21 cellular contexts compared by ENCODE assay signal in genomic region chr11:95091663-95092062, GRCh38. TPM values are rescaled to one million over a fixed set of nuclear protein-coding genes. Genes with fewer than 3 reads are reported as not detected.
DNase-seq lines count a peak whose midpoint lies in the region; ATAC-seq and TF ChIP-seq lines count a peak whose summit lies in the region.
"Had no signal": no experiment of that assay in that cellular context is flagged by ENCODE, and none has a peak within 500 bp of the region (broad histone marks: within the 10 kb centered on the region; RNA-seq: fewer than 3 reads in every experiment).

No MANE protein-coding gene starts in this region.

- H3K27ac ChIP-seq in dorsolateral prefrontal cortex = peak overlapping the region in 52 of 59 donors; percentile 0 to 100 (median 98)
- H3K27ac ChIP-seq: KMS-11, WERI-Rb-1 had no signal

- H3K27me3 Mint-ChIP-seq in activated T-cell treated with anti-CD3 and anti-CD28 coated beads, Interleukin-2, amount 50 U/mL, for 24 hours = no peaks in the 10 kb centered on the region
- H3K27me3 Mint-ChIP-seq in T-cell = no peaks in the 10 kb centered on the region
- H3K27me3 Mint-ChIP-seq in stimulated activated naive CD8-positive, alpha-beta T cell treated with anti-CD3 and anti-CD28 coated beads, Interleukin-15, amount 100 ng/mL, for 72 hours = no peaks in the 10 kb centered on the region

- ATAC-seq in T-cell (replicated peaks in 1 of 4) = no peak
- no peak for ATAC-seq in stimulated activated naive CD8-positive, alpha-beta T cell treated with anti-CD3 and anti-CD28 coated beads, Interleukin-15, amount 100 ng/mL, for 72 hours
- ATAC-seq in GM18870 (IDR thresholded peaks at IDR 0.05; ENCODE audit: unreplicated experiment) = no peak

- CTCF ChIA-PET in T-cell (lab: Charles Lee) = interaction anchor here (0.7 to 6.6 kb wide), 4 partner anchors 16 to 118 kb away, joined by 3 to 73 read pairs (median 4); partner anchors contain the start of gene SRSF8 (in 1 of the 2)

- H3K27me3 ChIP-seq in dorsolateral prefrontal cortex = no peaks in the 10 kb centered on the region

- H3K9me3 Mint-ChIP-seq in activated T-cell treated with anti-CD3 and anti-CD28 coated beads, Interleukin-2, amount 50 U/mL, for 24 hours = no peaks in the 10 kb centered on the region
- H3K9me3 Mint-ChIP-seq in T-cell = no peaks in the 10 kb centered on the region
- no peaks in the 10 kb centered on the region for H3K9me3 Mint-ChIP-seq in stimulated activated naive CD8-positive, alpha-beta T cell treated with anti-CD3 and anti-CD28 coated beads, Interleukin-15, amount 100 ng/mL, for 72 hours

- intact Hi-C loops in dorsolateral prefrontal cortex (cut with DNase I) = loop anchor here in 1 of 2 donors (5.0 to 10.0 kb wide), 2 partner anchors 56 to 117 kb away; partner anchors contain the start of genes CWC15 and KDM4D

- peaks cover 71% of the 10 kb centered on the region for H3K4me1 Mint-ChIP-seq in activated T-cell treated with anti-CD3 and anti-CD28 coated beads, Interleukin-2, amount 50 U/mL, for 24 hours (ENCODE audit: low read depth)
- peaks cover 39 to 71% (median 50%) of the 10 kb centered on the region in 3 donors for H3K4me1 Mint-ChIP-seq in T-cell
- H3K4me1 Mint-ChIP-seq in stimulated activated naive CD8-positive, alpha-beta T cell treated with anti-CD3 and anti-CD28 coated beads, Interleukin-15, amount 100 ng/mL, for 72 hours = peaks cover 75% of the 10 kb centered on the region

- DNase-seq in activated T-cell treated with anti-CD3 and anti-CD28 coated beads, Interleukin-2, amount 50 U/mL, for 24 hours = no peak
- no peak for DNase-seq in activated T-cell treated with anti-CD3 and anti-CD28 coated beads, Interleukin-2, amount 50 U/mL, for 1 hour
- DNase-seq in T-cell (no peak), dorsolateral prefrontal cortex (no peak), globus pallidus (ENCODE audit: low spot score) (no peak)
- DNase-seq in stimulated activated naive CD8-positive, alpha-beta T cell treated with anti-CD3 and anti-CD28 coated beads, Interleukin-15, amount 100 ng/mL, for 72 hours = no peak
- DNase-seq in activated CD4-positive, CD25-positive, alpha-beta regulatory T cell (lab: John Stamatoyannopoulos, UW) = no peak
- DNase-seq: activated gamma-delta T cell; cortex of kidney; DMS79; NCI-H2081; NCI-H82; SIG-M5; stimulated activated CD4-positive, alpha-beta T cell treated with anti-CD3 and anti-CD28 coated beads, Interleukin-12 subunit alpha, Interleukin-12 subunit beta, amount 100 ng/mL, for 4 hours; WERI-Rb-1 had no signal

- no peak overlapping the region for H3K27ac Mint-ChIP-seq in activated T-cell treated with anti-CD3 and anti-CD28 coated beads, Interleukin-2, amount 50 U/mL, for 24 hours
- H3K27ac Mint-ChIP-seq in T-cell = peak overlapping the region; percentile 5 to 39
- H3K27ac Mint-ChIP-seq in stimulated activated naive CD8-positive, alpha-beta T cell treated with anti-CD3 and anti-CD28 coated beads, Interleukin-15, amount 100 ng/mL, for 72 hours = no peak overlapping the region

- TF ChIP-seq CTCF in dorsolateral prefrontal cortex (IDR thresholded peaks at IDR 0.05 in 54 of 56, conservative IDR thresholded peaks at IDR 0.05 in 2 of 56; ENCODE audit: low read depth in 1 of 56, partially characterized antibody in 56 of 56) = no peak

- H3K4me3 ChIP-seq in dorsolateral prefrontal cortex = peak overlapping the region; percentile 61 to 99 (median 91)

- H3K36me3 Mint-ChIP-seq in activated T-cell treated with anti-CD3 and anti-CD28 coated beads, Interleukin-2, amount 50 U/mL, for 24 hours (ENCODE audit: low read depth) = peaks cover 10% of the 10 kb centered on the region
- H3K36me3 Mint-ChIP-seq in T-cell = no peaks in the 10 kb centered on the region

- peak overlapping the region; percentile 88 for H3K4me3 Mint-ChIP-seq in activated T-cell treated with anti-CD3 and anti-CD28 coated beads, Interleukin-2, amount 50 U/mL, for 24 hours
- peak overlapping the region in 2 of 3 donors; percentile 88 to 90 for H3K4me3 Mint-ChIP-seq in T-cell
- H3K4me3 Mint-ChIP-seq in stimulated activated naive CD8-positive, alpha-beta T cell treated with anti-CD3 and anti-CD28 coated beads, Interleukin-15, amount 100 ng/mL, for 72 hours = peak overlapping the region; percentile 7 to 87

- POLR2A ChIA-PET in T-cell (lab: Charles Lee) = interaction anchor here in 1 of 2 donors (3.5 kb wide), 1 partner anchor 24 kb away, joined by 33 read pairs; the partner anchor contains the start of gene SRSF8

RNA-seq across cellular contexts. Expression of gene ENDOD1, which starts 2.0 kb away (rescaled TPM):
- 10 to 100 TPM in 2 of 5 donors, 1 to 10 TPM in 3; 7.4 to 13.1 (median 9.8) TPM for total RNA-seq in T-cell
- total RNA-seq in dorsolateral prefrontal cortex = 100 to 1,000 TPM in 11 of 120 experiments, 10 to 100 TPM in 109; 49.1 to 144 (median 71.1) TPM

RNA-seq across cellular contexts. Expression of gene SRSF8, which starts 24.9 kb away (rescaled TPM):
- total RNA-seq in T-cell (10 to 100 TPM; 61.2 to 84.0 (median 72.7) TPM), dorsolateral prefrontal cortex (10 to 100 TPM; 28.1 to 69.4 (median 48.2) TPM)

RNA-seq across cellular contexts. Expression of gene KDM4F, which starts 42.4 kb away (rescaled TPM):
- total RNA-seq in T-cell = not detected
- total RNA-seq in dorsolateral prefrontal cortex = not detected
- total RNA-seq: fibroblast of lung, lung microvascular endothelial cell, omental fat pad, urinary bladder had no signal

Comparison
In these comparisons a context has a peak if more than half of its experiments do, and no peak if none do; other contexts are left out.
1. H3K27ac Mint-ChIP-seq: peak in T-cell (2 of 2); none in activated T-cell treated with anti-CD3 and anti-CD28 coated beads, Interleukin-2, amount 50 U/mL, for 24 hours (single experiment) and stimulated activated naive CD8-positive, alpha-beta T cell treated with anti-CD3 and anti-CD28 coated beads, Interleukin-15, amount 100 ng/mL, for 72 hours (0 of 2).
2. Peak in every context shown above with its lines, with median percentiles within 50 percentile points of each other: H3K4me3 Mint-ChIP-seq.